32 cellular contexts compared by ENCODE assay signal in genomic region chr1:216892581-216892980, GRCh38.
"Had no signal": no experiment of that assay in that cellular context is flagged by ENCODE, and none has a peak within 500 bp of the region (broad histone marks: within the 10 kb centered on the region; RNA-seq: fewer than 3 reads in every experiment).

No MANE protein-coding gene starts in this region.

- H3K36me3 ChIP-seq: esophagus muscularis mucosa, heart left ventricle, neutrophil, ovary, sigmoid colon, stomach, thyroid gland, upper lobe of left lung, vagina had no signal

- H3K4me1 ChIP-seq: foreskin keratinocyte, sigmoid colon, thyroid gland, vagina had no signal

- H3K4me1 Mint-ChIP-seq: activated B cell treated with CpG ODN at 0.5 μM for 24 hours; stimulated activated memory B cell treated with anti-CD40 and anti-IgM and Interleukin-4, amounts not matched to agents 10 μg/mL and 1 μg/mL and 100 μg/mL, for 72 hours had no signal

- ATAC-seq: activated CD8-positive, alpha-beta T cell treated with anti-CD3 and anti-CD28 coated beads for 36 hours; activated T-cell treated with anti-CD3 and anti-CD28 coated beads, Interleukin-2, amount 50 U/mL, for 4 hours; foreskin keratinocyte; left lobe of liver; mucosa of descending colon; natural killer cell treated with Interleukin-12 subunit alpha and Interleukin-12 subunit beta and Interleukin-15 and Interleukin-18, amount 100 ng/mL, for 72 hours; stimulated activated memory B cell treated with anti-CD40 and anti-IgM and Interleukin-4, amounts not matched to agents 10 μg/mL and 1 μg/mL and 100 μg/mL, for 72 hours had no signal

- H3K36me3 Mint-ChIP-seq: activated naive CD8-positive, alpha-beta T cell; natural killer cell treated with Interleukin-12 subunit alpha and Interleukin-12 subunit beta and Interleukin-15 and Interleukin-18, amount 100 ng/mL, for 72 hours; stimulated activated memory B cell treated with anti-CD40 and anti-IgM and Interleukin-4, amounts not matched to agents 10 μg/mL and 1 μg/mL and 100 μg/mL, for 72 hours had no signal

- H3K9me3 Mint-ChIP-seq: activated B cell treated with CpG ODN at 0.5 μM for 24 hours; activated CD8-positive, alpha-beta T cell treated with anti-CD3 and anti-CD28 coated beads for 36 hours had no signal

- H3K4me2 ChIP-seq: smooth muscle cell had no signal

- H3K27ac ChIP-seq: esophagus muscularis mucosa, foreskin keratinocyte, heart left ventricle, neutrophil, ovary, sigmoid colon, stomach, thyroid gland, upper lobe of left lung, vagina had no signal

- H3K9me3 ChIP-seq: esophagus muscularis mucosa, heart left ventricle, mucosa of descending colon, neutrophil, ovary, sigmoid colon, stomach, thyroid gland, upper lobe of left lung, vagina had no signal

- H3K27ac Mint-ChIP-seq: activated B cell treated with CpG ODN at 0.5 μM for 24 hours; activated CD8-positive, alpha-beta T cell treated with anti-CD3 and anti-CD28 coated beads for 36 hours; activated naive CD8-positive, alpha-beta T cell; natural killer cell treated with Interleukin-12 subunit alpha and Interleukin-12 subunit beta and Interleukin-15 and Interleukin-18, amount 100 ng/mL, for 72 hours; progenitor cell of endocrine pancreas; stimulated activated memory B cell treated with anti-CD40 and anti-IgM and Interleukin-4, amounts not matched to agents 10 μg/mL and 1 μg/mL and 100 μg/mL, for 72 hours; T-helper 2 cell treated with Interferon-gamma antibody and Interleukin-4, amounts not matched to agents 5 μg/mL and 100 μg/mL, for 36 hours had no signal

- H3K4me3 Mint-ChIP-seq: activated B cell treated with CpG ODN at 0.5 μM for 24 hours; activated CD8-positive, alpha-beta T cell treated with anti-CD3 and anti-CD28 coated beads for 36 hours; activated naive CD8-positive, alpha-beta T cell; activated T-cell treated with anti-CD3 and anti-CD28 coated beads, Interleukin-2, amount 50 U/mL, for 4 hours; natural killer cell treated with Interleukin-12 subunit alpha and Interleukin-12 subunit beta and Interleukin-15 and Interleukin-18, amount 100 ng/mL, for 72 hours; stimulated activated memory B cell treated with anti-CD40 and anti-IgM and Interleukin-4, amounts not matched to agents 10 μg/mL and 1 μg/mL and 100 μg/mL, for 72 hours; T-helper 2 cell treated with Interferon-gamma antibody and Interleukin-4, amounts not matched to agents 5 μg/mL and 100 μg/mL, for 36 hours had no signal

- H3K4me3 ChIP-seq: esophagus muscularis mucosa, heart left ventricle, lung, mucosa of descending colon, ovary, sigmoid colon, smooth muscle cell, stomach, thyroid gland, upper lobe of left lung, vagina had no signal

- DNase-seq: activated B cell treated with CpG ODN at 0.5 μM for 24 hours; activated CD4-positive, alpha-beta T cell treated with anti-CD3 and anti-CD28 coated beads, Interleukin-2, amount 50 U/mL, for 1 hour; activated CD8-positive, alpha-beta T cell treated with anti-CD3 and anti-CD28 coated beads for 36 hours; activated naive CD4-positive, alpha-beta T cell; activated T-cell treated with anti-CD3 and anti-CD28 coated beads, Interleukin-2, amount 50 U/mL, for 4 hours; anterior cingulate cortex; dermis blood vessel endothelial cell; effector CD4-positive, alpha-beta T cell; foreskin keratinocyte; heart left ventricle; kidney glomerular epithelial cell; mucosa of descending colon; ovary; retina; sigmoid colon; stimulated activated CD4-positive, alpha-beta T cell treated with anti-CD3 and anti-CD28 coated beads, Interleukin-1b, Interleukin-23, amount 100 ng/mL, for 48 hours; stimulated activated CD4-positive, alpha-beta T cell treated with anti-CD3 and anti-CD28 coated beads, Interleukin-4, amount 100 ng/mL, for 4 hours; stimulated activated CD8-positive, alpha-beta memory T cell treated with anti-CD3 and anti-CD28 coated beads, Interleukin-4, amount 100 ng/mL, for 48 hours; stomach; thyroid gland; upper lobe of left lung had no signal

- H3K27me3 Mint-ChIP-seq: activated B cell treated with CpG ODN at 0.5 μM for 24 hours; activated CD8-positive, alpha-beta T cell treated with anti-CD3 and anti-CD28 coated beads for 36 hours; activated naive CD8-positive, alpha-beta T cell; natural killer cell treated with Interleukin-12 subunit alpha and Interleukin-12 subunit beta and Interleukin-15 and Interleukin-18, amount 100 ng/mL, for 72 hours; progenitor cell of endocrine pancreas; stimulated activated memory B cell treated with anti-CD40 and anti-IgM and Interleukin-4, amounts not matched to agents 10 μg/mL and 1 μg/mL and 100 μg/mL, for 72 hours had no signal

- H3K27me3 ChIP-seq: esophagus muscularis mucosa, foreskin keratinocyte, heart left ventricle, neutrophil, ovary, sigmoid colon, stomach, thyroid gland, upper lobe of left lung, vagina had no signal
